Comparison of ENCODE assay signal across 2 cellular contexts in the genomic region with DNA sequence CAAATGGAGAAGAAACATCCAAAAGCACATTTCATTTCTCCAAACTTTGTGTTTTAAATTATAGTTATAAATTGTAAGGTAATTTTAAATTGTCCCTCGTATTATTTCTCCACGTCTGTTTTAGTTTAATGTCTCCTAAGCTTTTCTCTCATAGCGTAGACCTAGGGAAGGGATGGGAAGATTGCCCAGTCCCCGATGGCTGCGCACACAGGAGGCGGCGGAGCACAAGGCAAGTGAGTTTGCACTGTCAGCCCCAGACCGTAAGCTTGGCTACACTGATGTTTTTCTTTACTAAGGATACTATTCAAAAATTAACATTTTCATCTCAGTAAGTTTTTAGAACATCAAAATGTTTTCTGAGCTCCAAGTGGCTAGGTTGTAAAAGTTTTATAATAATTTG.
TF ChIP-seq lines count a peak whose summit lies in the region.

No MANE protein-coding gene starts in this region.

TF ChIP-seq in HepG2, 621 proteins besides CTCF, POLR2A, EP300 and RAD21:
- TF ChIP-seq GTF3A (CRISPR knock-in tag; conservative IDR thresholded peaks at IDR 0.05) (no peak), HNRNPK (IDR thresholded peaks at IDR 0.05; ENCODE audit: low read depth, low read length, poor library complexity, severe bottlenecking) (no peak), KLF11 (CRISPR knock-in tag; IDR thresholded peaks at IDR 0.05) (no peak)

TF ChIP-seq in SK-N-SH treated with all-trans-retinoic acid at 6 μM for 48 hours, 23 proteins besides CTCF, POLR2A, EP300 and RAD21:
- TF ChIP-seq ZNF70 (CRISPR knock-in tag; IDR thresholded peaks at IDR 0.05) (no peak), ZC3H10 (CRISPR knock-in tag; IDR thresholded peaks at IDR 0.05) (no peak), ZNF565 (CRISPR knock-in tag; conservative IDR thresholded peaks at IDR 0.05; ENCODE audit: low read depth) (no peak), TOX (CRISPR knock-in tag; IDR thresholded peaks at IDR 0.05; ENCODE audit: borderline replicate concordance) (no peak), CSDC2 (CRISPR knock-in tag; IDR thresholded peaks at IDR 0.05) (no peak), ZFP30 (CRISPR knock-in tag; IDR thresholded peaks at IDR 0.05) (no peak), TSHZ2 (CRISPR knock-in tag; IDR thresholded peaks at IDR 0.05) (no peak), GLIS3 (CRISPR knock-in tag; IDR thresholded peaks at IDR 0.05) (no peak)
